ENCODE assay signal across 10 cellular contexts in genomic region chr11:70568504-70569172, GRCh38.
DNase-seq lines count a peak whose midpoint lies in the region; ATAC-seq and TF ChIP-seq lines count a peak whose summit lies in the region.
"Had no signal": no experiment of that assay in that cellular context is flagged by ENCODE, and none has a peak within 500 bp of the region (broad histone marks: within the 10 kb centered on the region; RNA-seq: fewer than 3 reads in every experiment).

No MANE protein-coding gene starts in this region.

- no peak for TF ChIP-seq CTCF in Calu3 (IDR thresholded peaks at IDR 0.05; ENCODE audit: unreplicated experiment)
- TF ChIP-seq CTCF in WTC11 (IDR thresholded peaks at IDR 0.05) = no peak
- peak; percentile 43 for TF ChIP-seq CTCF in cardiac muscle cell (IDR thresholded peaks at IDR 0.05; ENCODE audit: low read depth, low read length)
- peak; percentile 52 for TF ChIP-seq CTCF in retinal pigment epithelial cell (conservative IDR thresholded peaks at IDR 0.05; ENCODE audit: low read depth, low read length)

- H3K36me3 ChIP-seq in cardiac muscle cell = no peaks in the 10 kb centered on the region

- H3K27ac ChIP-seq in cardiac muscle cell = no peak overlapping the region

- no TSS peak for BruUV-seq in Calu3 (replicated peaks; lab: Mats Ljungman, UMichigan)

- no peaks in the 10 kb centered on the region for H3K27me3 ChIP-seq in cardiac muscle cell

- H3K4me3 Mint-ChIP-seq in Calu3 (ENCODE audit: low read depth, unreplicated experiment) (peak overlapping the region; percentile 43), WTC11 (peak overlapping the region; percentile 18; the same call in 1 of the 2 replicates)
- H3K4me3 Mint-ChIP-seq in effector memory CD8-positive, alpha-beta T cell = no peak overlapping the region
- H3K4me3 Mint-ChIP-seq: memory B cell had no signal

- DNase-seq in Calu3 = peak; percentile 23
- peak; percentile 67 for DNase-seq in WTC11 (ENCODE audit: low spot score)
- peak; percentile 56 to 76 for DNase-seq in cardiac muscle cell (ENCODE audit: low read depth in 1 of 2, low spot score in 1 of 2)
- DNase-seq in retinal pigment epithelial cell (ENCODE audit: low read depth) = no peak
- DNase-seq in effector memory CD8-positive, alpha-beta T cell = no peak
- no peak for DNase-seq in stimulated activated naive CD4-positive, alpha-beta T cell (lab: John Stamatoyannopoulos, UW)
- DNase-seq in NCI-H1694 treated with DMSO at 0.1 percent for 48 hours (lab: John Stamatoyannopoulos, UW) = no peak
- DNase-seq in inferior parietal cortex (ENCODE audit: extremely low spot score) = no peak
- DNase-seq: activated CD4-positive, alpha-beta T cell treated with anti-CD3 and anti-CD28 coated beads for 1 hour had no signal

- POLR2A ChIA-PET in WTC11 (lab: Charles Lee) = no interaction called here

- H3K4me3 ChIP-seq in cardiac muscle cell (no peak overlapping the region), retinal pigment epithelial cell (ENCODE audit: low read length) (peak overlapping the region; percentile 36)

- intact Hi-C loops in Calu3 (cut with micrococcal nuclease; ENCODE audit: unreplicated experiment) = no loop called here

- no peaks in the 10 kb centered on the region for H3K4me1 ChIP-seq in cardiac muscle cell (ENCODE audit: low read depth)

- H3K36me3 Mint-ChIP-seq in Calu3 (ENCODE audit: insufficient read depth, unreplicated experiment) = peaks cover 7% of the 10 kb centered on the region
- H3K36me3 Mint-ChIP-seq in WTC11 = no peaks in the 10 kb centered on the region
- H3K36me3 Mint-ChIP-seq in effector memory CD8-positive, alpha-beta T cell (ENCODE audit: insufficient read depth) = peaks cover 5% of the 10 kb centered on the region
- H3K36me3 Mint-ChIP-seq: memory B cell had no signal

- peak; percentile 82 for ATAC-seq in WTC11
- ATAC-seq in effector memory CD8-positive, alpha-beta T cell (replicated peaks) = no peak

- H3K27ac Mint-ChIP-seq in Calu3 (ENCODE audit: unreplicated experiment) = no peak overlapping the region
- H3K27ac Mint-ChIP-seq in WTC11 = peak overlapping the region; percentile 91
- H3K27ac Mint-ChIP-seq in effector memory CD8-positive, alpha-beta T cell = no peak overlapping the region
- H3K27ac Mint-ChIP-seq: memory B cell had no signal

- H3K9me3 Mint-ChIP-seq in Calu3 (ENCODE audit: low read depth, unreplicated experiment) (no peaks in the 10 kb centered on the region), WTC11 (no peaks in the 10 kb centered on the region; the same call in none of the 2 replicates)
- H3K9me3 Mint-ChIP-seq in effector memory CD8-positive, alpha-beta T cell = no peaks in the 10 kb centered on the region
- H3K9me3 Mint-ChIP-seq: memory B cell had no signal

- H3K27me3 Mint-ChIP-seq in Calu3 (ENCODE audit: unreplicated experiment) (no peaks in the 10 kb centered on the region), WTC11 (ENCODE audit: low read depth) (no peaks in the 10 kb centered on the region)
- H3K27me3 Mint-ChIP-seq in effector memory CD8-positive, alpha-beta T cell = peaks cover 41 to 73% of the 10 kb centered on the region in 2 donors

- H3K9me3 ChIP-seq in cardiac muscle cell (ENCODE audit: low read depth) = no peaks in the 10 kb centered on the region

- H3K4me1 Mint-ChIP-seq in Calu3 (ENCODE audit: low read depth, unreplicated experiment) (peaks cover 15% of the 10 kb centered on the region), WTC11 (peaks cover 21% of the 10 kb centered on the region)
- H3K4me1 Mint-ChIP-seq in effector memory CD8-positive, alpha-beta T cell (ENCODE audit: low read depth in 2 of 2) = peaks cover 0 to 5% of the 10 kb centered on the region in 2 donors
- H3K4me1 Mint-ChIP-seq: memory B cell had no signal

- CTCF ChIA-PET in Calu3 (lab: Charles Lee) (interaction anchor here (0.6 to 1.0 kb wide), 3 partner anchors 86 to 137 kb away, joined by 3 to 4 read pairs (median 3); no protein-coding TSS in a partner anchor), WTC11 (lab: Charles Lee) (interaction anchor here (0.5 to 2.4 kb wide), 50 partner anchors 8 to 1930 kb away, joined by 3 to 16 read pairs (median 5); no protein-coding TSS in a partner anchor)

TF ChIP-seq in WTC11, 78 proteins besides CTCF, POLR2A, EP300 and RAD21:
- TF ChIP-seq ZNF671 (CRISPR knock-in tag; IDR thresholded peaks at IDR 0.05) = no peak
- no peak for TF ChIP-seq ZBTB21 (CRISPR knock-in tag; IDR thresholded peaks at IDR 0.05; ENCODE audit: borderline replicate concordance)
- no peak for TF ChIP-seq ZNF396 (CRISPR knock-in tag; IDR thresholded peaks at IDR 0.05; ENCODE audit: borderline replicate concordance)
- TF ChIP-seq SOX15 (CRISPR knock-in tag; IDR thresholded peaks at IDR 0.05) = no peak
- TF ChIP-seq ZNF425 (CRISPR knock-in tag; conservative IDR thresholded peaks at IDR 0.05) = no peak
- no peak for TF ChIP-seq TP53 (CRISPR knock-in tag; IDR thresholded peaks at IDR 0.05)
- TF ChIP-seq MLX (CRISPR knock-in tag; IDR thresholded peaks at IDR 0.05) = no peak

Comparison
In these comparisons a context has a peak if more than half of its experiments do, and no peak if none do; other contexts are left out.
1. DNase-seq: peak in Calu3 (single experiment), WTC11 (single experiment) and cardiac muscle cell (2 of 2); none in retinal pigment epithelial cell (single experiment), effector memory CD8-positive, alpha-beta T cell (0 of 3), stimulated activated naive CD4-positive, alpha-beta T cell (0 of 6), NCI-H1694 treated with DMSO at 0.1 percent for 48 hours (single experiment) and inferior parietal cortex (single experiment).
2. H3K4me3 Mint-ChIP-seq: peak in Calu3 (single experiment) and WTC11 (single experiment); none in effector memory CD8-positive, alpha-beta T cell (0 of 2).
3. CTCF ChIP-seq: peak in cardiac muscle cell (single experiment) and retinal pigment epithelial cell (single experiment); none in Calu3 (single experiment) and WTC11 (single experiment).